Comparison of ENCODE assay signal across 9 cellular contexts in genomic region chr18:62717850-62718229, GRCh38. TPM values are rescaled to one million over a fixed set of nuclear protein-coding genes. Genes with fewer than 3 reads are reported as not detected.
A peak's percentile ranks its signal among the peaks of the same experiment; 100 is the strongest.
DNase-seq lines count a peak whose midpoint lies in the region; ATAC-seq and TF ChIP-seq lines count a peak whose summit lies in the region.
"Had no signal": no experiment of that assay in that cellular context is flagged by ENCODE, and none has a peak within 500 bp of the region (broad histone marks: within the 10 kb centered on the region; RNA-seq: fewer than 3 reads in every experiment).

No MANE protein-coding gene starts in this region.

- H3K9ac ChIP-seq in BLaER1 treated with 17β-estradiol and CSF1 and Interleukin-3, amounts not matched to agents 10 nM and 100 nM: peak overlapping the region; percentile 89 to 97 (median 94)

- H3K4me3 ChIP-seq in BLaER1 treated with 17β-estradiol and CSF1 and Interleukin-3, amounts not matched to agents 10 nM and 100 nM: peak overlapping the region; percentile 79 to 97 (median 90)

- POLR2A ChIA-PET in naive thymus-derived CD8-positive, alpha-beta T cell (lab: Charles Lee): interaction anchor here (1.6 to 4.2 kb wide), 2 partner anchors 24 to 195 kb away, joined by 6 to 31 read pairs; partner anchors contain the start of gene ZCCHC2
- POLR2A ChIA-PET in RWPE1 (lab: Yijun Ruan, JAX; ENCODE audit: low non-redundant PET): no interaction called here

- H3K27ac ChIP-seq in BLaER1 treated with 17β-estradiol and CSF1 and Interleukin-3, amounts not matched to agents 10 nM and 100 nM: peak overlapping the region in 9 of 11 experiments; percentile 86 to 96 (median 95); a peak in 19 of 22 replicates
- no peak overlapping the region for H3K27ac ChIP-seq in RWPE1

- no peaks in the 10 kb centered on the region for H3K9me3 Mint-ChIP-seq in naive thymus-derived CD8-positive, alpha-beta T cell

- DNase-seq in NAMALWA (ENCODE audit: low spot score) (peak; percentile 47), dermis blood vessel endothelial cell (peak; percentile 19), OCI-M2 (lab: John Stamatoyannopoulos, UW; ENCODE audit: unreplicated experiment) (no peak), RWPE1 (ENCODE audit: low spot score) (no peak)
- DNase-seq in naive thymus-derived CD8-positive, alpha-beta T cell: no peak
- DNase-seq: amniotic stem cell had no signal

- peak overlapping the region in 5 of 10 donors; percentile 82 to 94 (median 83) for H3K27ac Mint-ChIP-seq in naive thymus-derived CD8-positive, alpha-beta T cell

- H3K4me3 Mint-ChIP-seq in naive thymus-derived CD8-positive, alpha-beta T cell: peak overlapping the region; percentile 82 to 95 (median 84)

- H3K36me3 ChIP-seq in BLaER1 treated with 17β-estradiol and CSF1 and Interleukin-3, amounts not matched to agents 10 nM and 100 nM: no peaks in the 10 kb centered on the region

- peak overlapping the region; percentile 85 to 94 (median 91) for H3K4me2 ChIP-seq in BLaER1 treated with 17β-estradiol and CSF1 and Interleukin-3, amounts not matched to agents 10 nM and 100 nM

- H3K4me1 ChIP-seq in BLaER1 treated with 17β-estradiol and CSF1 and Interleukin-3, amounts not matched to agents 10 nM and 100 nM: peaks cover 35 to 62% (median 53%) of the 10 kb centered on the region in 10 experiments

- no peaks in the 10 kb centered on the region for H3K27me3 Mint-ChIP-seq in naive thymus-derived CD8-positive, alpha-beta T cell

- no peak for TF ChIP-seq CTCF in RWPE1 (conservative IDR thresholded peaks at IDR 0.05; ENCODE audit: low read depth)

- peaks cover 0 to 66% (median 20%) of the 10 kb centered on the region in 11 experiments; a peak in 14 of 22 replicates for H4K20me1 ChIP-seq in BLaER1 treated with 17β-estradiol and CSF1 and Interleukin-3, amounts not matched to agents 10 nM and 100 nM

- no peaks in the 10 kb centered on the region for H3K27me3 ChIP-seq in BLaER1 treated with 17β-estradiol and CSF1 and Interleukin-3, amounts not matched to agents 10 nM and 100 nM

- ATAC-seq in naive thymus-derived CD8-positive, alpha-beta T cell: no peak
- ATAC-seq in HG02798 (IDR thresholded peaks at IDR 0.05; ENCODE audit: poor library complexity, unreplicated experiment): no peak
- ATAC-seq in activated CD4-positive, CD25-positive, alpha-beta regulatory T cell treated with anti-CD3 and anti-CD28 coated beads, Interleukin-2, amount 50 U/mL, for 24 hours: no peak

- peaks cover 10 to 43% (median 33%) of the 10 kb centered on the region in 4 donors for H3K4me1 Mint-ChIP-seq in naive thymus-derived CD8-positive, alpha-beta T cell

- H3K9me3 ChIP-seq in BLaER1 treated with 17β-estradiol and CSF1 and Interleukin-3, amounts not matched to agents 10 nM and 100 nM (replicated peaks in 1 of 11): no peaks in the 10 kb centered on the region

- CTCF ChIA-PET in RWPE1 (lab: Yijun Ruan, JAX): interaction anchor here (0.6 to 2.1 kb wide), 2 partner anchors 239 to 246 kb away, joined by 4 to 11 read pairs; no protein-coding TSS in a partner anchor

- no peaks in the 10 kb centered on the region for H3K36me3 Mint-ChIP-seq in naive thymus-derived CD8-positive, alpha-beta T cell

RNA-seq across cellular contexts. Expression of gene PHLPP1, which starts 2.5 kb away (rescaled TPM):
- total RNA-seq in dermis blood vessel endothelial cell: 9.4 and 10.3 TPM in 2 replicates
- total RNA-seq in naive thymus-derived CD8-positive, alpha-beta T cell: 1 to 10 TPM; 8.0 to 9.4 TPM
- under 1 TPM; 0.17 to 0.44 (median 0.41) TPM for polyA plus RNA-seq in naive thymus-derived CD8-positive, alpha-beta T cell

Comparison
In these comparisons a context has a peak if more than half of its experiments do, and no peak if none do; other contexts are left out.
1. DNase-seq: peak in NAMALWA (single experiment) and dermis blood vessel endothelial cell (single experiment); none in naive thymus-derived CD8-positive, alpha-beta T cell (0 of 10), OCI-M2 (single experiment) and RWPE1 (single experiment).